ENCODE assay signal across 1 cellular context in the genomic region with DNA sequence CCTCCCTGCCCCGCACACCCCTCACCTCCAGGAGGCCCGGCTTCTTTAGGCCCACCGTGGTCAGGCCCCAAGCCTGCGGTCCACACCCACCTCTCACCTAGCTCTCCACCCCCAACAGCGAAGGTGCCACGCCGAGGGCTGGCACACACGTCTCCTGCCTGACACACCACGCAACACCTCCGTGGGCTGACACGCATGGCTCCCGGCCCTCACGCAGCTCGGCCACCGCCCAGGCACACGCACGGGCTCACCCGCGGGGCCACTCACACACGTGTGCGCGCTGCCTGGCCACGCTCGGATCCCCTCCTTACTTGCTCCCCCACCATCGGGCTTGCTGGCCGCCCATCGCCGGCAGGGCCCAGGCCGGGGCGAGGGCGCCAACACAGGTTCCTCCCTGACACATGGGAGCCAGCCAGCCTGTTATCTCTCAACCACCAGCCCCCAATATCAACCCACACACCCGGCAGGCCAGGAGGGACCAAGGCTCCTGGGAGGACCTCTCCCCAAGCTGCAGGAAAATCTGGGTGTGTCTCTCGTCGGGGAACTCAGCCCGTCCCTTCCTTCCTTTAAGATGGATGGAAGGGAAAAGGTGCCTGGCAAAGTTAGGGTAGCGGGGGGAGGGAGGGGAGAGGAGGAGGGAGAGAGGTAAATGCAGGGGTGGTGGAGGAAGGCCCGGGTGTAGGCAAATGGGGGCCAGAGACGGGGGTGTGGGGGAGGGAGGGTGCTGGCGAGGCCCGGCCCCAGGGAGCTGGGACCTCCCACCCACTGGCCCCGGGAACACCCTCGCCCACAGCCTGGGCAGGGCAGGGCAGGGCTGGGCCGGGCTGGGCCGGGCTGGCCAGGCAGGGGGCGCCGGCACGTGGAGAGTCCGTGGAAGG.
TF ChIP-seq lines count a peak whose summit lies in the region.

No MANE protein-coding gene starts in this region.

TF ChIP-seq in IMR-90, 13 proteins besides CTCF, POLR2A, EP300 and RAD21:
- TF ChIP-seq RCOR1 (IDR thresholded peaks at IDR 0.05; ENCODE audit: insufficient replicate concordance, low read length), result peak; percentile 18
- peak; percentile 63; the same call in 1 of the 2 replicates for TF ChIP-seq BHLHE40 (IDR thresholded peaks at IDR 0.05; ENCODE audit: low read depth, low read length)
- TF ChIP-seq CHD1 (IDR thresholded peaks at IDR 0.05; ENCODE audit: low read depth, low read length), result no peak; the same call in 1 of the 2 replicates
- peak; percentile 80; the same call in 1 of the 2 replicates for TF ChIP-seq MXI1 (IDR thresholded peaks at IDR 0.05; ENCODE audit: borderline replicate concordance, low read depth, low read length)
